16 cellular contexts compared by ENCODE assay signal in genomic region chr1:151036356-151036755, GRCh38. TPM values are rescaled to one million over a fixed set of nuclear protein-coding genes. Genes with fewer than 3 reads are reported as not detected.
DNase-seq lines count a peak whose midpoint lies in the region; ATAC-seq, FAIRE-seq and TF ChIP-seq lines count a peak whose summit lies in the region.
"Had no signal": no experiment of that assay in that cellular context is flagged by ENCODE, and none has a peak within 500 bp of the region (broad histone marks: within the 10 kb centered on the region; RNA-seq: fewer than 3 reads in every experiment).

A gene with protein sequence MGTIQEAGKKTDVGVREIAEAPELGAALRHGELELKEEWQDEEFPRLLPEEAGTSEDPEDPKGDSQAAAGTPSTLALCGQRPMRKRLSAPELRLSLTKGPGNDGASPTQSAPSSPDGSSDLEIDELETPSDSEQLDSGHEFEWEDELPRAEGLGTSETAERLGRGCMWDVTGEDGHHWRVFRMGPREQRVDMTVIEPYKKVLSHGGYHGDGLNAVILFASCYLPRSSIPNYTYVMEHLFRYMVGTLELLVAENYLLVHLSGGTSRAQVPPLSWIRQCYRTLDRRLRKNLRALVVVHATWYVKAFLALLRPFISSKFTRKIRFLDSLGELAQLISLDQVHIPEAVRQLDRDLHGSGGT (plus strand): TSS chr1:151036586. CDS start chr1:151036726, 140 bp downstream.

- no peak within 1 kb of the TSS for H3K23ac ChIP-seq in IMR-90 (ENCODE audit: low read depth, low read length)

- in situ Hi-C loops in IMR-90 (cut with MboI; ENCODE audit: low sequenced_read_pairs), result loop anchor here (10.0 kb wide), 1 partner anchor 62 kb away; the partner anchor contains the start of gene CERS2

- WGBS in IMR-90 (ENCODE audit: extremely low coverage in 2 of 2, insufficient read length in 1 of 2), 2 experiments, result no CpG with 5 or more reads among the region's 2 CpGs
- 33 to 50% methylated on average over 2 of the region's 2 CpGs for WGBS in esophagus, 2 donors

- no peak within 1 kb of the TSS for H3K4me2 ChIP-seq in IMR-90 (ENCODE audit: low read depth, low read length)

- H3K36me3 Mint-ChIP-seq in CD4-positive, alpha-beta memory T cell, result peaks cover 24 to 27% of the 10 kb centered on the region in 2 donors
- peaks cover 33% of the 10 kb centered on the region for H3K36me3 Mint-ChIP-seq in nephron progenitor cell (ENCODE audit: low read depth)

- dilution Hi-C loops in IMR-90 (cut with HindIII; ENCODE audit: low sequenced_read_pairs, unreplicated experiment), result no loop called here

- H3K36me3 ChIP-seq in CD4-positive, alpha-beta memory T cell (ENCODE audit: insufficient read depth, low read length), result peaks cover 18% of the 10 kb centered on the region
- H3K36me3 ChIP-seq in IMR-90 (ENCODE audit: control insufficient read depth, insufficient read depth, low read length) (peaks cover 16% of the 10 kb centered on the region), esophagus (ENCODE audit: control insufficient read depth in 2 of 2, insufficient read depth in 2 of 2, low read length in 1 of 2) (peaks cover 6 to 11% of the 10 kb centered on the region in 2 donors), SJCRH30 (no peaks in the 10 kb centered on the region; the same call in 1 of the 2 replicates)

- no peak within 1 kb of the TSS for H2BK5ac ChIP-seq in IMR-90 (ENCODE audit: low read depth, low read length, poor library complexity, severe bottlenecking)

- DNase-seq in CD4-positive, alpha-beta memory T cell, result no peak
- DNase-seq in IMR-90 (no peak), nephron progenitor cell (no peak), NCI-H748 (lab: John Stamatoyannopoulos, UW; ENCODE audit: unreplicated experiment) (no peak), GM20000 (ENCODE audit: low spot score) (no peak), D721Med (ENCODE audit: insufficient read length, low spot score) (no peak), SJCRH30 (no peak)
- DNase-seq: activated CD8-positive, alpha-beta memory T cell treated with anti-CD3 and anti-CD28 coated beads, Interleukin-2, amount 50 U/mL, for 4 hours; activated naive CD4-positive, alpha-beta T cell treated with anti-CD3 and anti-CD28 coated beads for 36 hours; NCI-H1105; NCI-H2227 treated with DMSO at 0.1 percent for 48 hours; NK-92 treated with Interleukin-12 subunit alpha and Interleukin-12 subunit beta, amount 100 ng/mL, for 24 hours had no signal

- H3K4me3 ChIP-seq in CD4-positive, alpha-beta memory T cell (ENCODE audit: low read length in 2 of 2), result no peak within 1 kb of the TSS
- H3K4me3 ChIP-seq in IMR-90 (ENCODE audit: insufficient read depth, low read depth, low read length) (no peak within 1 kb of the TSS), esophagus (ENCODE audit: low read depth in 1 of 2, low read length in 2 of 2) (peak within 1 kb of the TSS; percentile 24 to 67), SJCRH30 (no peak within 1 kb of the TSS)

- no TSS peak for BruUV-seq in IMR-90 (replicated peaks; lab: Mats Ljungman, UMichigan)

- no peaks in the 10 kb centered on the region for H3K27me3 Mint-ChIP-seq in CD4-positive, alpha-beta memory T cell
- H3K27me3 Mint-ChIP-seq in nephron progenitor cell (ENCODE audit: low read depth, poor library complexity), result no peaks in the 10 kb centered on the region

- no peaks in the 10 kb centered on the region for H3K27me3 ChIP-seq in CD4-positive, alpha-beta memory T cell (ENCODE audit: insufficient read depth, low read length)
- H3K27me3 ChIP-seq in IMR-90 (ENCODE audit: control insufficient read depth, insufficient read depth, low read length), result no peaks in the 10 kb centered on the region
- H3K27me3 ChIP-seq in esophagus (ENCODE audit: control insufficient read depth in 1 of 2, insufficient read depth in 2 of 2, low read length in 2 of 2), result no peaks in the 10 kb centered on the region
- H3K27me3 ChIP-seq in SJCRH30, result no peaks in the 10 kb centered on the region

- CTCF ChIA-PET in CD4-positive, alpha-beta memory T cell (lab: Charles Lee; ENCODE audit: partially characterized antibody), result interaction anchor here (0.7 kb wide), 1 partner anchor 10 kb away, joined by 3 read pairs; no protein-coding TSS in a partner anchor
- CTCF ChIA-PET in IMR-90 (lab: Yijun Ruan, JAX), result interaction anchor here (0.6 kb wide), 1 partner anchor 12 kb away, joined by 3 read pairs; no protein-coding TSS in a partner anchor

- H2BK120ac ChIP-seq in IMR-90 (ENCODE audit: low read depth, low read length), result no peak within 1 kb of the TSS

- no peak within 1 kb of the TSS for H3K14ac ChIP-seq in IMR-90 (replicated peaks; ENCODE audit: low read depth, low read length)

- no peak within 1 kb of the TSS for H4K5ac ChIP-seq in IMR-90 (ENCODE audit: low read depth, low read length)

- no peak within 1 kb of the TSS for H2AFZ ChIP-seq in IMR-90 (replicated peaks; ENCODE audit: low read length, poor library complexity)

- no peak within 1 kb of the TSS for H3K4ac ChIP-seq in IMR-90 (ENCODE audit: low read depth, low read length)

- no peak within 1 kb of the TSS for H3K18ac ChIP-seq in IMR-90 (ENCODE audit: low read depth, low read length)

- no peak for TF ChIP-seq RAD21 in IMR-90 (IDR thresholded peaks at IDR 0.05; ENCODE audit: low read length)

- no peaks in the 10 kb centered on the region for H3K79me1 ChIP-seq in IMR-90 (ENCODE audit: low read depth in 1 of 2, low read length in 2 of 2)

- no peak for ATAC-seq in IMR-90 (ENCODE audit: low read depth)

- H4K8ac ChIP-seq in IMR-90 (ENCODE audit: low read depth in 2 of 2, low read length in 2 of 2), result no peak within 1 kb of the TSS

- no peak within 1 kb of the TSS for H3K27ac ChIP-seq in CD4-positive, alpha-beta memory T cell (ENCODE audit: low read depth, low read length)
- H3K27ac ChIP-seq in IMR-90 (ENCODE audit: insufficient read depth, low read length) (no peak within 1 kb of the TSS), esophagus (ENCODE audit: low read depth in 2 of 2, low read length in 1 of 2) (peak within 1 kb of the TSS; percentile 82 to 85), SJCRH30 (no peak within 1 kb of the TSS)

- no peaks in the 10 kb centered on the region for H3K9me1 ChIP-seq in IMR-90 (ENCODE audit: insufficient read depth, low read length)

- H2AK5ac ChIP-seq in IMR-90 (ENCODE audit: low read depth, low read length), result no peak within 1 kb of the TSS

- H3K9ac ChIP-seq in IMR-90 (ENCODE audit: low read depth, low read length), result no peak within 1 kb of the TSS

- no peak within 1 kb of the TSS for H2BK20ac ChIP-seq in IMR-90 (ENCODE audit: low read depth, low read length)

- H3K56ac ChIP-seq in IMR-90 (ENCODE audit: extremely low read depth, insufficient read depth, low read length), result no peak within 1 kb of the TSS

- H3K4me1 ChIP-seq in CD4-positive, alpha-beta memory T cell (ENCODE audit: insufficient read depth, low read length), result no peaks in the 10 kb centered on the region
- H3K4me1 ChIP-seq in IMR-90 (ENCODE audit: control insufficient read depth, insufficient read depth, low read length) (no peaks in the 10 kb centered on the region), esophagus (ENCODE audit: control insufficient read depth in 2 of 2, insufficient read depth in 2 of 2, low read length in 1 of 2) (peaks cover 3 to 4% of the 10 kb centered on the region in 2 donors), SJCRH30 (no peaks in the 10 kb centered on the region)

- no peak for TF ChIP-seq POLR2A in IMR-90 (IDR thresholded peaks at IDR 0.05; ENCODE audit: low read depth, low read length)

- no peak for TF ChIP-seq CTCF in IMR-90 (conservative IDR thresholded peaks at IDR 0.05; ENCODE audit: low read depth, low read length)
- TF ChIP-seq CTCF in nephron progenitor cell (IDR thresholded peaks at IDR 0.05), result no peak
- TF ChIP-seq CTCF in GM20000 (IDR thresholded peaks at IDR 0.05; ENCODE audit: extremely low read depth, missing control alignments), result no peak
- TF ChIP-seq CTCF in D721Med (IDR thresholded peaks at IDR 0.05; ENCODE audit: insufficient read depth, missing control alignments), result no peak

- intact Hi-C loops in CD4-positive, alpha-beta memory T cell (cut with micrococcal nuclease), result no loop called here
- intact Hi-C loops in IMR-90 (cut with micrococcal nuclease), result no loop called here

- H3K9me3 Mint-ChIP-seq in CD4-positive, alpha-beta memory T cell, result no peaks in the 10 kb centered on the region
- no peaks in the 10 kb centered on the region for H3K9me3 Mint-ChIP-seq in nephron progenitor cell
- H3K9me3 Mint-ChIP-seq: activated naive CD4-positive, alpha-beta T cell treated with anti-CD3 and anti-CD28 coated beads for 36 hours; T-helper 1 cell treated with Interleukin-12 subunit alpha and Interleukin-12 subunit beta and Interleukin-4 antibody, amounts not matched to agents 30 μg/mL and 1 μg/mL, for 36 hours had no signal

- POLR2A ChIA-PET in CD4-positive, alpha-beta memory T cell (lab: Charles Lee; ENCODE audit: partially characterized antibody), result interaction anchor here (1.0 to 2.3 kb wide), 5 partner anchors 9 to 22 kb away, joined by 3 to 7 read pairs (median 6); partner anchors contain the start of genes C1orf56 and CDC42SE1
- POLR2A ChIA-PET in IMR-90 (lab: Charles Lee; ENCODE audit: unreplicated experiment), result no interaction called here

- H3K9me3 ChIP-seq in CD4-positive, alpha-beta memory T cell (ENCODE audit: control insufficient read depth in 1 of 2, low read length in 2 of 2), result no peaks in the 10 kb centered on the region
- H3K9me3 ChIP-seq in IMR-90 (ENCODE audit: control insufficient read depth, insufficient read depth, low read length), result no peaks in the 10 kb centered on the region
- no peaks in the 10 kb centered on the region for H3K9me3 ChIP-seq in esophagus (ENCODE audit: control insufficient read depth in 2 of 2, insufficient read depth in 1 of 2, low read depth in 1 of 2, low read length in 1 of 2)
- no peaks in the 10 kb centered on the region for H3K9me3 ChIP-seq in SJCRH30 (replicated peaks)

- no peak within 1 kb of the TSS for H4K91ac ChIP-seq in IMR-90 (ENCODE audit: insufficient read depth, low read depth, low read length)

- no peak within 1 kb of the TSS for H2BK15ac ChIP-seq in IMR-90 (ENCODE audit: low read depth, low read length)

- H3K4me3 Mint-ChIP-seq in CD4-positive, alpha-beta memory T cell, result no peak within 1 kb of the TSS
- H3K4me3 Mint-ChIP-seq in nephron progenitor cell, result no peak within 1 kb of the TSS
- H3K4me3 Mint-ChIP-seq: activated naive CD4-positive, alpha-beta T cell treated with anti-CD3 and anti-CD28 coated beads for 36 hours; T-helper 1 cell treated with Interleukin-12 subunit alpha and Interleukin-12 subunit beta and Interleukin-4 antibody, amounts not matched to agents 30 μg/mL and 1 μg/mL, for 36 hours had no signal

- peak within 1 kb of the TSS in 6 of 7 donors; percentile 32 to 86 (median 72) for H3K27ac Mint-ChIP-seq in CD4-positive, alpha-beta memory T cell
- H3K27ac Mint-ChIP-seq in nephron progenitor cell, result peak within 1 kb of the TSS; percentile 44
- H3K27ac Mint-ChIP-seq: activated naive CD4-positive, alpha-beta T cell treated with anti-CD3 and anti-CD28 coated beads for 36 hours; T-helper 1 cell treated with Interleukin-12 subunit alpha and Interleukin-12 subunit beta and Interleukin-4 antibody, amounts not matched to agents 30 μg/mL and 1 μg/mL, for 36 hours had no signal

- no peaks in the 10 kb centered on the region for H4K20me1 ChIP-seq in IMR-90 (ENCODE audit: insufficient read depth, low read length)

- no peak for FAIRE-seq in D721Med (lab: Jason Lieb, UNC)
- FAIRE-seq: G401.6, GM12891 had no signal

- peaks cover 0 to 8% (median 6%) of the 10 kb centered on the region in 4 donors for H3K4me1 Mint-ChIP-seq in CD4-positive, alpha-beta memory T cell
- H3K4me1 Mint-ChIP-seq in nephron progenitor cell, result no peaks in the 10 kb centered on the region

- H2AK9ac ChIP-seq in IMR-90 (replicated peaks; ENCODE audit: low read depth, low read length, poor library complexity), result peak within 1 kb of the TSS; percentile 76

RNA-seq across cellular contexts. Expression of the gene that starts here (rescaled TPM):
- total RNA-seq in CD4-positive, alpha-beta memory T cell, result 1 to 10 TPM; 4.6 to 8.3 TPM
- not detected for polyA plus RNA-seq in CD4-positive, alpha-beta memory T cell
- total RNA-seq in IMR-90 (2012; rRNA removed), result under 0.01 TPM in 1 of 2 replicates, not detected in the other
- polyA plus RNA-seq in IMR-90 (2012; rRNA removed), result 0.10 and 0.38 TPM in 2 replicates
- 0.05 and 0.15 TPM in 2 replicates for polyA plus RNA-seq in IMR-90 (2012; cell fraction: cytosol; rRNA removed)
- 0.79 and 1.3 TPM in 2 replicates for polyA plus RNA-seq in IMR-90 (2012; cell fraction: nucleus; rRNA removed; ENCODE audit: low replicate concordance)
- polyA plus RNA-seq in esophagus, result 100 to 1,000 TPM; 111 to 159 TPM
- 0.22 and 0.56 TPM in 2 replicates for total RNA-seq in SJCRH30 (2014; rRNA removed; shearing (Covaris generic))

Comparison
In these comparisons a context has a peak if more than half of its experiments do, and no peak if none do; other contexts are left out.
1. RNA of the gene that starts here (polyA plus RNA-seq): 111 to 159 TPM in esophagus; 0.05 to 1.3 TPM in IMR-90 and not detected in CD4-positive, alpha-beta memory T cell; every median in the first group is over 10 times any median in the second.
2. H3K27ac ChIP-seq: peak in esophagus (2 of 2); none in CD4-positive, alpha-beta memory T cell (single experiment), IMR-90 (single experiment) and SJCRH30 (single experiment).
3. H3K4me3 ChIP-seq: peak in esophagus (2 of 2); none in CD4-positive, alpha-beta memory T cell (0 of 2), IMR-90 (single experiment) and SJCRH30 (single experiment).